Comparison of ENCODE assay signal across 30 cellular contexts in genomic region chr5:120771181-120771580, GRCh38.
"Had no signal": no experiment of that assay in that cellular context is flagged by ENCODE, and none has a peak within 500 bp of the region (broad histone marks: within the 10 kb centered on the region; RNA-seq: fewer than 3 reads in every experiment).

No MANE protein-coding gene starts in this region.

- H3K27ac ChIP-seq: pancreas, prostate gland, uterus, VCaP had no signal

- H3K4me2 ChIP-seq: smooth muscle cell had no signal

- H3K27ac Mint-ChIP-seq: activated naive CD4-positive, alpha-beta T cell treated with anti-CD3 and anti-CD28 coated beads, Interleukin-2, amount 50 U/mL, for 72 hours; activated T-cell treated with anti-CD3 and anti-CD28 coated beads, Interleukin-2, amount 50 U/mL, for 72 hours; mesothelial cell of epicardium; naive B cell; stimulated activated memory B cell treated with anti-CD40 and anti-IgM and Interleukin-4, amounts not matched to agents 10 μg/mL and 1 μg/mL and 100 μg/mL, for 72 hours; stimulated activated naive CD8-positive, alpha-beta T cell treated with anti-CD3 and anti-CD28 coated beads, Interleukin-15, amount 100 ng/mL, for 72 hours; T-helper 1 cell treated with Interleukin-12 subunit alpha and Interleukin-12 subunit beta and Interleukin-4 antibody, amounts not matched to agents 30 μg/mL and 1 μg/mL, for 36 hours; type B pancreatic cell had no signal

- H3K27me3 Mint-ChIP-seq: naive B cell; stimulated activated memory B cell treated with anti-CD40 and anti-IgM and Interleukin-4, amounts not matched to agents 10 μg/mL and 1 μg/mL and 100 μg/mL, for 72 hours; stimulated activated naive CD8-positive, alpha-beta T cell treated with anti-CD3 and anti-CD28 coated beads, Interleukin-15, amount 100 ng/mL, for 72 hours; type B pancreatic cell had no signal

- H3K4me3 Mint-ChIP-seq: activated T-cell treated with anti-CD3 and anti-CD28 coated beads, Interleukin-2, amount 50 U/mL, for 72 hours; mesothelial cell of epicardium; naive B cell; neural crest cell; stimulated activated memory B cell treated with anti-CD40 and anti-IgM and Interleukin-4, amounts not matched to agents 10 μg/mL and 1 μg/mL and 100 μg/mL, for 72 hours; stimulated activated naive CD8-positive, alpha-beta T cell treated with anti-CD3 and anti-CD28 coated beads, Interleukin-15, amount 100 ng/mL, for 72 hours; T-helper 1 cell treated with Interleukin-12 subunit alpha and Interleukin-12 subunit beta and Interleukin-4 antibody, amounts not matched to agents 30 μg/mL and 1 μg/mL, for 36 hours; type B pancreatic cell had no signal

- H3K4me3 ChIP-seq: pancreas, prostate gland, smooth muscle cell, uterus had no signal

- H3K4me1 ChIP-seq: pancreas, prostate gland, uterus had no signal

- H3K36me3 Mint-ChIP-seq: activated naive CD4-positive, alpha-beta T cell treated with anti-CD3 and anti-CD28 coated beads, Interleukin-2, amount 50 U/mL, for 72 hours; mesothelial cell of epicardium; naive B cell; stimulated activated memory B cell treated with anti-CD40 and anti-IgM and Interleukin-4, amounts not matched to agents 10 μg/mL and 1 μg/mL and 100 μg/mL, for 72 hours; type B pancreatic cell had no signal

- H3K27me3 ChIP-seq: pancreas, uterus had no signal

- H3K4me1 Mint-ChIP-seq: mesothelial cell of epicardium; naive B cell; neural crest cell; stimulated activated memory B cell treated with anti-CD40 and anti-IgM and Interleukin-4, amounts not matched to agents 10 μg/mL and 1 μg/mL and 100 μg/mL, for 72 hours; stimulated activated naive CD8-positive, alpha-beta T cell treated with anti-CD3 and anti-CD28 coated beads, Interleukin-15, amount 100 ng/mL, for 72 hours had no signal

- H3K36me3 ChIP-seq: pancreas, prostate gland, uterus had no signal

- DNase-seq: activated CD4-positive, alpha-beta T cell treated with anti-CD3 and anti-CD28 coated beads for 4 hours; activated CD4-positive, alpha-beta T cell treated with anti-CD3 and anti-CD28 coated beads, Interleukin-2, amount 50 U/mL, for 4 hours; activated naive CD4-positive, alpha-beta T cell; activated T-cell treated with anti-CD3 and anti-CD28 coated beads for 4 hours; activated T-cell treated with anti-CD3 and anti-CD28 coated beads, Interleukin-2, amount 50 U/mL, for 72 hours; anterior cingulate cortex; dermis blood vessel endothelial cell; effector CD8-positive, alpha-beta T cell; left colon; naive B cell; nucleus accumbens; pancreas; retina; stimulated activated CD4-positive, alpha-beta T cell treated with anti-CD3 and anti-CD28 coated beads, Interleukin-1b, Interleukin-23, amount 100 ng/mL, for 48 hours; stimulated activated CD4-positive, alpha-beta T cell treated with anti-CD3 and anti-CD28 coated beads, Interleukin-4, amount 100 ng/mL, for 4 hours; stimulated activated CD8-positive, alpha-beta memory T cell treated with anti-CD3 and anti-CD28 coated beads, Interleukin-4, amount 100 ng/mL, for 48 hours; stimulated activated naive CD8-positive, alpha-beta T cell treated with anti-CD3 and anti-CD28 coated beads, Interleukin-15, amount 100 ng/mL, for 72 hours; substantia nigra; T-helper 9 cell; uterus had no signal

- ATAC-seq: activated naive CD4-positive, alpha-beta T cell treated with anti-CD3 and anti-CD28 coated beads, Interleukin-2, amount 50 U/mL, for 72 hours; activated T-cell treated with anti-CD3 and anti-CD28 coated beads, Interleukin-2, amount 50 U/mL, for 72 hours; left colon; pancreas; sciatic nerve; stimulated activated memory B cell treated with anti-CD40 and anti-IgM and Interleukin-4, amounts not matched to agents 10 μg/mL and 1 μg/mL and 100 μg/mL, for 72 hours; stimulated activated naive CD8-positive, alpha-beta T cell treated with anti-CD3 and anti-CD28 coated beads, Interleukin-15, amount 100 ng/mL, for 72 hours had no signal

- H3K9me3 Mint-ChIP-seq: mesothelial cell of epicardium; neural crest cell; stimulated activated naive CD8-positive, alpha-beta T cell treated with anti-CD3 and anti-CD28 coated beads, Interleukin-15, amount 100 ng/mL, for 72 hours; T-helper 1 cell treated with Interleukin-12 subunit alpha and Interleukin-12 subunit beta and Interleukin-4 antibody, amounts not matched to agents 30 μg/mL and 1 μg/mL, for 36 hours; type B pancreatic cell had no signal
